ENCODE assay signal across 25 cellular contexts in the genomic region with DNA sequence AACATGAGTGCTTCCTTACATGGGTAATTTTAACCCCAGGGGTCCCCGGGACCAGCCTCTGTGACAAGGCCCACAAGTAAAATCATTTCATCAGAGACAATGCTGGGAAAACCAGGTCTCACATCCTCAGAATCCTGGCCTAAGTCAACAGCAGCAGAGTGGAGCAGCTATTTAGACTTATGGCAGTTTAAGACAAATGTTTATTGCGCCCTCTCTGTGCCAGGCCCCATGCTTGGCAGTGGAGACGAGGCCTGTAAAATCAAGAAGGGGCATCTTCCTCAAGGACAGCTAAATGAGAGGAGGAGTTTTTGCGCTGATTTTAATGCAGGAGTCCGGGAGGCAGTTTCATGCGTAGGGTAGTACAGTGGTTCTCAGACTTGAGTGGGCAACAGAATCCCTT.
"Had no signal": no experiment of that assay in that cellular context is flagged by ENCODE, and none has a peak within 500 bp of the region (broad histone marks: within the 10 kb centered on the region; RNA-seq: fewer than 3 reads in every experiment).

No MANE protein-coding gene starts in this region.

- H3K27ac ChIP-seq: parathyroid adenoma, right atrium auricular region, stomach, thyroid gland, upper lobe of left lung had no signal

- DNase-seq: activated CD4-positive, alpha-beta memory T cell treated with anti-CD3 and anti-CD28 coated beads, Interleukin-2, amount 10 ng/mL, durations not matched to agents 7 days and 5 days; activated CD4-positive, alpha-beta T cell treated with anti-CD3 and anti-CD28 coated beads for 1 hour; activated CD4-positive, alpha-beta T cell treated with anti-CD3 and anti-CD28 coated beads, Interleukin-2, amount 10 ng/mL, durations not matched to agents 7 days and 5 days; activated CD8-positive, alpha-beta memory T cell treated with anti-CD3 and anti-CD28 coated beads, Interleukin-2, amount 10 ng/mL, durations not matched to agents 7 days and 5 days; activated naive CD8-positive, alpha-beta T cell treated with anti-CD3 and anti-CD28 coated beads, Interleukin-2, amount 50 U/mL, for 24 hours; activated T-cell treated with anti-CD3 and anti-CD28 coated beads, Interleukin-2, amount 50 U/mL, for 48 hours; amygdala; caudate nucleus; cortex of kidney; effector memory CD8-positive, alpha-beta T cell; head of caudate nucleus; hippocampal formation; left cardiac atrium; midbrain; naive thymus-derived CD4-positive, alpha-beta T cell; stimulated activated CD4-positive, alpha-beta T cell treated with anti-CD3 and anti-CD28 coated beads, Interleukin-15, amount 100 ng/mL, for 24 hours; stimulated activated CD4-positive, alpha-beta T cell treated with anti-CD3 and anti-CD28 coated beads, Interleukin-2, amount 100 ng/mL, for 24 hours; stimulated activated naive B cell treated with anti-CD40 and anti-IgM and Interleukin-4, amounts not matched to agents 10 μg/mL and 1 μg/mL and 100 μg/mL, for 72 hours; stomach; thyroid gland; upper lobe of left lung had no signal

- H3K4me1 ChIP-seq: parathyroid adenoma, right atrium auricular region, thyroid gland, upper lobe of left lung had no signal

- H3K4me3 ChIP-seq: right atrium auricular region, stomach, thyroid gland, upper lobe of left lung had no signal

- FAIRE-seq: endothelial cell of umbilical vein, keratinocyte had no signal

- H3K9me3 ChIP-seq: right atrium auricular region, stomach, thyroid gland, upper lobe of left lung had no signal

- H3K27me3 ChIP-seq: right atrium auricular region, stomach, thyroid gland, upper lobe of left lung had no signal

- H3K36me3 ChIP-seq: right atrium auricular region, thyroid gland, upper lobe of left lung had no signal

- H3K79me2 ChIP-seq: parathyroid adenoma had no signal

- H2AFZ ChIP-seq: parathyroid adenoma had no signal
